In genomic region chrX:118963159-118963558, GRCh38 we compare ENCODE assay signal across 24 cellular contexts. TPM values are rescaled to one million over a fixed set of nuclear protein-coding genes. Genes with fewer than 3 reads are reported as not detected.
DNase-seq lines count a peak whose midpoint lies in the region; ATAC-seq, FAIRE-seq and TF ChIP-seq lines count a peak whose summit lies in the region.
"Had no signal": no experiment of that assay in that cellular context is flagged by ENCODE, and none has a peak within 500 bp of the region (broad histone marks: within the 10 kb centered on the region; RNA-seq: fewer than 3 reads in every experiment).

No MANE protein-coding gene starts in this region.

- H3K27me3 Mint-ChIP-seq in activated CD4-positive, alpha-beta memory T cell treated with anti-CD3 and anti-CD28 coated beads for 36 hours: no peaks in the 10 kb centered on the region
- H3K27me3 Mint-ChIP-seq in activated CD4-positive, alpha-beta memory T cell treated with anti-CD3 and anti-CD28 coated beads, Interleukin-2, amount 10 ng/mL, durations not matched to agents 7 days and 5 days: no peaks in the 10 kb centered on the region
- no peaks in the 10 kb centered on the region for H3K27me3 Mint-ChIP-seq in stimulated activated memory B cell treated with anti-CD40 and anti-IgM and Interleukin-4, amounts not matched to agents 10 μg/mL and 1 μg/mL and 100 μg/mL, for 72 hours

- TF ChIP-seq CTCF in bronchial epithelial cell (IDR thresholded peaks at IDR 0.05; ENCODE audit: insufficient read depth, low read length, severe bottlenecking) (no peak), WERI-Rb-1 (IDR thresholded peaks at IDR 0.05; ENCODE audit: low read depth, low read length) (no peak)

- peak; percentile 13 for DNase-seq in activated CD4-positive, alpha-beta memory T cell treated with anti-CD3 and anti-CD28 coated beads for 36 hours
- DNase-seq in activated CD4-positive, alpha-beta memory T cell treated with anti-CD3 and anti-CD28 coated beads, Interleukin-2, amount 10 ng/mL, durations not matched to agents 7 days and 5 days: no peak
- DNase-seq in bronchial epithelial cell (ENCODE audit: low read depth) (peak; percentile 33), cerebellar cortex (ENCODE audit: low spot score) (no peak), WERI-Rb-1 (no peak), SHP77 treated with DMSO at 0.1 percent for 48 hours (lab: John Stamatoyannopoulos, UW) (no peak)
- DNase-seq: 8988T; ACHN; BE2C; CD4-positive, CD25-positive, alpha-beta regulatory T cell; IMR-90; NCI-H1048; NCI-H1417; NCI-H1694; NCI-H2029 treated with DMSO at 0.1 percent for 48 hours; NCI-H2227 treated with DMSO at 0.1 percent for 48 hours; NCI-H526 treated with DMSO at 0.1 percent for 48 hours; SIG-M5 had no signal

- no peaks in the 10 kb centered on the region for H3K4me1 Mint-ChIP-seq in activated CD4-positive, alpha-beta memory T cell treated with anti-CD3 and anti-CD28 coated beads for 36 hours (ENCODE audit: low read depth)
- no peaks in the 10 kb centered on the region for H3K4me1 Mint-ChIP-seq in activated CD4-positive, alpha-beta memory T cell treated with anti-CD3 and anti-CD28 coated beads, Interleukin-2, amount 10 ng/mL, durations not matched to agents 7 days and 5 days
- H3K4me1 Mint-ChIP-seq in stimulated activated memory B cell treated with anti-CD40 and anti-IgM and Interleukin-4, amounts not matched to agents 10 μg/mL and 1 μg/mL and 100 μg/mL, for 72 hours: no peaks in the 10 kb centered on the region
- H3K4me1 Mint-ChIP-seq: CD4-positive, CD25-positive, alpha-beta regulatory T cell had no signal

- no peak overlapping the region for H3K9ac ChIP-seq in BLaER1 treated with 17β-estradiol and CSF1 and Interleukin-3, amounts not matched to agents 10 nM and 100 nM
- H3K9ac ChIP-seq: KMS-11 had no signal

- H3K9me3 Mint-ChIP-seq in activated CD4-positive, alpha-beta memory T cell treated with anti-CD3 and anti-CD28 coated beads for 36 hours: no peaks in the 10 kb centered on the region
- H3K9me3 Mint-ChIP-seq in activated CD4-positive, alpha-beta memory T cell treated with anti-CD3 and anti-CD28 coated beads, Interleukin-2, amount 10 ng/mL, durations not matched to agents 7 days and 5 days: no peaks in the 10 kb centered on the region
- H3K9me3 Mint-ChIP-seq in stimulated activated memory B cell treated with anti-CD40 and anti-IgM and Interleukin-4, amounts not matched to agents 10 μg/mL and 1 μg/mL and 100 μg/mL, for 72 hours: no peaks in the 10 kb centered on the region
- H3K9me3 Mint-ChIP-seq: CD4-positive, CD25-positive, alpha-beta regulatory T cell had no signal

- peak overlapping the region in 10 of 11 experiments; percentile 15 to 68 (median 46); a peak in 14 of 22 replicates for H3K4me2 ChIP-seq in BLaER1 treated with 17β-estradiol and CSF1 and Interleukin-3, amounts not matched to agents 10 nM and 100 nM
- H3K4me2 ChIP-seq: KMS-11 had no signal

- no peaks in the 10 kb centered on the region for H3K9me3 ChIP-seq in BLaER1 treated with 17β-estradiol and CSF1 and Interleukin-3, amounts not matched to agents 10 nM and 100 nM (replicated peaks in 1 of 11)
- no peaks in the 10 kb centered on the region for H3K9me3 ChIP-seq in WERI-Rb-1 (ENCODE audit: severe bottlenecking)
- H3K9me3 ChIP-seq: BE2C had no signal

- POLR2A ChIA-PET in activated CD4-positive, alpha-beta memory T cell treated with anti-CD3 and anti-CD28 coated beads for 36 hours (lab: Charles Lee): no interaction called here
- POLR2A ChIA-PET in activated CD4-positive, alpha-beta memory T cell treated with anti-CD3 and anti-CD28 coated beads, Interleukin-2, amount 10 ng/mL, durations not matched to agents 7 days and 5 days (lab: Charles Lee): no interaction called here

- H3K4me3 Mint-ChIP-seq in activated CD4-positive, alpha-beta memory T cell treated with anti-CD3 and anti-CD28 coated beads for 36 hours: no peak overlapping the region
- H3K4me3 Mint-ChIP-seq in activated CD4-positive, alpha-beta memory T cell treated with anti-CD3 and anti-CD28 coated beads, Interleukin-2, amount 10 ng/mL, durations not matched to agents 7 days and 5 days: no peak overlapping the region
- no peak overlapping the region for H3K4me3 Mint-ChIP-seq in stimulated activated memory B cell treated with anti-CD40 and anti-IgM and Interleukin-4, amounts not matched to agents 10 μg/mL and 1 μg/mL and 100 μg/mL, for 72 hours
- H3K4me3 Mint-ChIP-seq: CD4-positive, CD25-positive, alpha-beta regulatory T cell had no signal

- no peaks in the 10 kb centered on the region for H4K20me1 ChIP-seq in BLaER1 treated with 17β-estradiol and CSF1 and Interleukin-3, amounts not matched to agents 10 nM and 100 nM

- no peak overlapping the region for H3K4me3 ChIP-seq in BLaER1 treated with 17β-estradiol and CSF1 and Interleukin-3, amounts not matched to agents 10 nM and 100 nM
- no peak overlapping the region for H3K4me3 ChIP-seq in bronchial epithelial cell (ENCODE audit: low read depth, low read length)
- H3K4me3 ChIP-seq in WERI-Rb-1 (ENCODE audit: low read depth, low read length): no peak overlapping the region

- H3K36me3 ChIP-seq in BLaER1 treated with 17β-estradiol and CSF1 and Interleukin-3, amounts not matched to agents 10 nM and 100 nM: no peaks in the 10 kb centered on the region
- H3K36me3 ChIP-seq in bronchial epithelial cell (ENCODE audit: control insufficient read depth, insufficient read depth, low read length) (no peaks in the 10 kb centered on the region), WERI-Rb-1 (no peaks in the 10 kb centered on the region)
- H3K36me3 ChIP-seq: BE2C had no signal

- no peaks in the 10 kb centered on the region for H3K36me3 Mint-ChIP-seq in activated CD4-positive, alpha-beta memory T cell treated with anti-CD3 and anti-CD28 coated beads for 36 hours
- no peaks in the 10 kb centered on the region for H3K36me3 Mint-ChIP-seq in activated CD4-positive, alpha-beta memory T cell treated with anti-CD3 and anti-CD28 coated beads, Interleukin-2, amount 10 ng/mL, durations not matched to agents 7 days and 5 days (ENCODE audit: low read depth)
- no peaks in the 10 kb centered on the region for H3K36me3 Mint-ChIP-seq in stimulated activated memory B cell treated with anti-CD40 and anti-IgM and Interleukin-4, amounts not matched to agents 10 μg/mL and 1 μg/mL and 100 μg/mL, for 72 hours
- H3K36me3 Mint-ChIP-seq: CD4-positive, CD25-positive, alpha-beta regulatory T cell had no signal

- no peak overlapping the region for H3K27ac Mint-ChIP-seq in activated CD4-positive, alpha-beta memory T cell treated with anti-CD3 and anti-CD28 coated beads for 36 hours
- H3K27ac Mint-ChIP-seq in activated CD4-positive, alpha-beta memory T cell treated with anti-CD3 and anti-CD28 coated beads, Interleukin-2, amount 10 ng/mL, durations not matched to agents 7 days and 5 days: no peak overlapping the region
- no peak overlapping the region for H3K27ac Mint-ChIP-seq in stimulated activated memory B cell treated with anti-CD40 and anti-IgM and Interleukin-4, amounts not matched to agents 10 μg/mL and 1 μg/mL and 100 μg/mL, for 72 hours

- intact Hi-C loops in activated CD4-positive, alpha-beta memory T cell treated with anti-CD3 and anti-CD28 coated beads for 36 hours (cut with micrococcal nuclease): no loop called here

- no peaks in the 10 kb centered on the region for H3K27me3 ChIP-seq in BLaER1 treated with 17β-estradiol and CSF1 and Interleukin-3, amounts not matched to agents 10 nM and 100 nM
- H3K27me3 ChIP-seq in bronchial epithelial cell (ENCODE audit: control insufficient read depth, insufficient read depth, low read length) (no peaks in the 10 kb centered on the region), WERI-Rb-1 (ENCODE audit: insufficient read depth, low read depth, severe bottlenecking) (peaks cover 42% of the 10 kb centered on the region)
- H3K27me3 ChIP-seq: BE2C had no signal

- H3K4me1 ChIP-seq in BLaER1 treated with 17β-estradiol and CSF1 and Interleukin-3, amounts not matched to agents 10 nM and 100 nM: peaks cover 4 to 30% (median 20%) of the 10 kb centered on the region in 10 experiments; a peak in 18 of 20 replicates
- H3K4me1 ChIP-seq: BE2C had no signal

- H3K27ac ChIP-seq in BLaER1 treated with 17β-estradiol and CSF1 and Interleukin-3, amounts not matched to agents 10 nM and 100 nM: no peak overlapping the region
- no peak overlapping the region for H3K27ac ChIP-seq in WERI-Rb-1
- H3K27ac ChIP-seq: KMS-11 had no signal

- CTCF ChIA-PET in activated CD4-positive, alpha-beta memory T cell treated with anti-CD3 and anti-CD28 coated beads for 36 hours (lab: Charles Lee): no interaction called here
- CTCF ChIA-PET in activated CD4-positive, alpha-beta memory T cell treated with anti-CD3 and anti-CD28 coated beads, Interleukin-2, amount 10 ng/mL, durations not matched to agents 7 days and 5 days (lab: Charles Lee): no interaction called here

- peak; percentile 45 for ATAC-seq in stimulated activated memory B cell treated with anti-CD40 and anti-IgM and Interleukin-4, amounts not matched to agents 10 μg/mL and 1 μg/mL and 100 μg/mL, for 72 hours
- ATAC-seq: Panc1 had no signal

- no peak for FAIRE-seq in bronchial epithelial cell (lab: Jason Lieb, UNC)
- FAIRE-seq: GM19239, H54 had no signal

RNA-seq across cellular contexts. Expression of gene LONRF3, which starts 11.3 kb away (rescaled TPM):
- total RNA-seq in activated CD4-positive, alpha-beta memory T cell treated with anti-CD3 and anti-CD28 coated beads for 36 hours: 1 to 10 TPM; 4.3 to 4.5 TPM
- total RNA-seq in activated CD4-positive, alpha-beta memory T cell treated with anti-CD3 and anti-CD28 coated beads, Interleukin-2, amount 10 ng/mL, durations not matched to agents 7 days and 5 days: under 1 TPM; 0.50 to 0.73 TPM
- total RNA-seq in bronchial epithelial cell: 0.51 and 0.79 TPM in 2 replicates
- total RNA-seq: IMR-90 had no signal

Comparison
In these comparisons a context has a peak if more than half of its experiments do, and no peak if none do; other contexts are left out.
1. DNase-seq: peak in activated CD4-positive, alpha-beta memory T cell treated with anti-CD3 and anti-CD28 coated beads for 36 hours (single experiment) and bronchial epithelial cell (single experiment); none in activated CD4-positive, alpha-beta memory T cell treated with anti-CD3 and anti-CD28 coated beads, Interleukin-2, amount 10 ng/mL, durations not matched to agents 7 days and 5 days (single experiment), cerebellar cortex (single experiment), WERI-Rb-1 (single experiment) and SHP77 treated with DMSO at 0.1 percent for 48 hours (single experiment).